29 cellular contexts compared by ENCODE assay signal in genomic region chr1:113250161-113250560, GRCh38.
"Had no signal": no experiment of that assay in that cellular context is flagged by ENCODE, and none has a peak within 500 bp of the region (broad histone marks: within the 10 kb centered on the region; RNA-seq: fewer than 3 reads in every experiment).

No MANE protein-coding gene starts in this region.

- H3K4me3 ChIP-seq: adrenal gland, breast epithelium, cardiac muscle cell, colonic mucosa, esophagus squamous epithelium had no signal

- ATAC-seq: activated CD4-positive, CD25-positive, alpha-beta regulatory T cell treated with anti-CD3 and anti-CD28 coated beads, Interleukin-2, amount 50 U/mL, for 24 hours; activated CD8-positive, alpha-beta T cell treated with anti-CD3 and anti-CD28 coated beads for 36 hours; activated naive CD8-positive, alpha-beta T cell treated with anti-CD3 and anti-CD28 coated beads, Interleukin-2, amount 50 U/mL, for 24 hours; activated T-cell treated with anti-CD3 and anti-CD28 coated beads, Interleukin-2, amount 50 U/mL, for 4 hours; activated T-helper 17 cell treated with anti-CD3 and anti-CD28 coated beads, Interleukin-2, amount 50 U/mL, for 72 hours; T-helper 17 cell had no signal

- H3K27ac ChIP-seq: adrenal gland, breast epithelium, cardiac muscle cell, colonic mucosa, epithelial cell of prostate, esophagus squamous epithelium, WERI-Rb-1 had no signal

- H3K36me3 ChIP-seq: adrenal gland, breast epithelium, cardiac muscle cell, colonic mucosa, esophagus squamous epithelium, WERI-Rb-1 had no signal

- DNase-seq: activated B cell treated with CpG ODN at 0.5 μM for 24 hours; activated CD4-positive, alpha-beta T cell treated with anti-CD3 and anti-CD28 coated beads for 48 hours; activated CD4-positive, alpha-beta T cell treated with anti-CD3 and anti-CD28 coated beads, Interleukin-2, amount 50 U/mL, for 1 hour; activated CD4-positive, alpha-beta T cell treated with anti-CD3 and anti-CD28 coated beads, Interleukin-2, amount 50 U/mL, for 48 hours; activated CD8-positive, alpha-beta memory T cell treated with anti-CD3 and anti-CD28 coated beads for 24 hours; activated CD8-positive, alpha-beta T cell treated with anti-CD3 and anti-CD28 coated beads for 36 hours; activated effector memory CD4-positive, alpha-beta T cell treated with Interleukin-2 at 50 U/mL for 16 hours; activated naive CD4-positive, alpha-beta T cell treated with anti-CD3 and anti-CD28 coated beads for 36 hours; activated naive CD8-positive, alpha-beta T cell treated with anti-CD3 and anti-CD28 coated beads for 36 hours; activated naive CD8-positive, alpha-beta T cell treated with anti-CD3 and anti-CD28 coated beads, Interleukin-2, amount 50 U/mL, for 24 hours; activated T-cell treated with anti-CD3 and anti-CD28 coated beads, Interleukin-2, amount 50 U/mL, for 4 hours; adrenal gland; amygdala; aorta; central memory CD4-positive, alpha-beta T cell; cerebellar nuclear complex; colonic mucosa; effector CD8-positive, alpha-beta T cell; esophagus squamous epithelium; head of caudate nucleus; T-helper 1 cell; T-helper 17 cell; T1000; WERI-Rb-1 had no signal

- H3K27me3 ChIP-seq: adrenal gland, breast epithelium, cardiac muscle cell, colonic mucosa, esophagus squamous epithelium had no signal

- H3K9me3 ChIP-seq: adrenal gland, breast epithelium, colonic mucosa, esophagus squamous epithelium had no signal

- H3K4me1 ChIP-seq: adrenal gland had no signal
